18 cellular contexts compared by ENCODE assay signal in genomic region chr14:88681755-88682494, GRCh38.
"Had no signal": no experiment of that assay in that cellular context is flagged by ENCODE, and none has a peak within 500 bp of the region (broad histone marks: within the 10 kb centered on the region; RNA-seq: fewer than 3 reads in every experiment).

No MANE protein-coding gene starts in this region.

- H3K27me3 ChIP-seq: esophagus muscularis mucosa, suprapubic skin, vagina had no signal

- H3K27ac Mint-ChIP-seq: activated naive CD4-positive, alpha-beta T cell treated with anti-CD3 and anti-CD28 coated beads, Interleukin-2, amount 50 U/mL, for 24 hours; nephron; T-helper 1 cell treated with Interleukin-12 subunit alpha and Interleukin-12 subunit beta and Interleukin-4 antibody, amounts not matched to agents 30 μg/mL and 1 μg/mL, for 36 hours had no signal

- H3K9ac ChIP-seq: parathyroid adenoma had no signal

- H3K27ac ChIP-seq: esophagus muscularis mucosa, parathyroid adenoma, suprapubic skin, vagina had no signal

- H3K79me2 ChIP-seq: parathyroid adenoma had no signal

- H3K9me3 ChIP-seq: esophagus muscularis mucosa, suprapubic skin, vagina had no signal

- H2AFZ ChIP-seq: parathyroid adenoma had no signal

- H3K4me3 Mint-ChIP-seq: activated naive CD4-positive, alpha-beta T cell treated with anti-CD3 and anti-CD28 coated beads, Interleukin-2, amount 50 U/mL, for 24 hours; nephron; T-helper 1 cell treated with Interleukin-12 subunit alpha and Interleukin-12 subunit beta and Interleukin-4 antibody, amounts not matched to agents 30 μg/mL and 1 μg/mL, for 36 hours had no signal

- DNase-seq: activated CD4-positive, alpha-beta T cell treated with anti-CD3 and anti-CD28 coated beads for 1 hour; activated gamma-delta T cell; effector CD4-positive, alpha-beta T cell; midbrain; retina; stimulated activated CD8-positive, alpha-beta memory T cell treated with anti-CD3 and anti-CD28 coated beads, Interleukin-4, amount 100 ng/mL, for 48 hours; stimulated activated naive CD4-positive, alpha-beta T cell treated with Interleukin-2 at 50 U/mL for 16 hours had no signal

- FAIRE-seq: astrocyte, bronchial epithelial cell, islet of Langerhans had no signal

- H3K27me3 Mint-ChIP-seq: activated naive CD4-positive, alpha-beta T cell treated with anti-CD3 and anti-CD28 coated beads, Interleukin-2, amount 50 U/mL, for 24 hours had no signal

- H3K4me1 ChIP-seq: esophagus muscularis mucosa, parathyroid adenoma, suprapubic skin, vagina had no signal

- H3K4me1 Mint-ChIP-seq: activated naive CD4-positive, alpha-beta T cell treated with anti-CD3 and anti-CD28 coated beads, Interleukin-2, amount 50 U/mL, for 24 hours; nephron had no signal

- H3K36me3 ChIP-seq: esophagus muscularis mucosa, suprapubic skin, vagina had no signal

- H3K9me3 Mint-ChIP-seq: activated naive CD4-positive, alpha-beta T cell treated with anti-CD3 and anti-CD28 coated beads, Interleukin-2, amount 50 U/mL, for 24 hours; nephron; T-helper 1 cell treated with Interleukin-12 subunit alpha and Interleukin-12 subunit beta and Interleukin-4 antibody, amounts not matched to agents 30 μg/mL and 1 μg/mL, for 36 hours had no signal

- H3K4me3 ChIP-seq: esophagus muscularis mucosa, lung, suprapubic skin, vagina had no signal
